ENCODE assay signal across 8 cellular contexts in genomic region chr1:101238041-101238515, GRCh38. TPM values are rescaled to one million over a fixed set of nuclear protein-coding genes. Genes with fewer than 3 reads are reported as not detected.
DNase-seq lines count a peak whose midpoint lies in the region; TF ChIP-seq lines count a peak whose summit lies in the region.

No MANE protein-coding gene starts in this region.

- H3K9me3 Mint-ChIP-seq in endothelial cell (ENCODE audit: unreplicated experiment), result no peaks in the 10 kb centered on the region

- H3K4me3 Mint-ChIP-seq in endothelial cell (ENCODE audit: unreplicated experiment), result peak overlapping the region; percentile 100

- H3K36me3 Mint-ChIP-seq in endothelial cell (ENCODE audit: low read depth, unreplicated experiment), result peaks cover 44% of the 10 kb centered on the region

- peaks cover 61% of the 10 kb centered on the region for H3K4me1 Mint-ChIP-seq in endothelial cell (ENCODE audit: unreplicated experiment)

- H3K27me3 Mint-ChIP-seq in endothelial cell (ENCODE audit: unreplicated experiment), result peaks cover 24% of the 10 kb centered on the region

- no peak for TF ChIP-seq CTCF in endothelial cell (IDR thresholded peaks at IDR 0.05; ENCODE audit: unreplicated experiment)

- DNase-seq in NCI-H82 (lab: John Stamatoyannopoulos, UW), result peak; percentile 55
- no peak for DNase-seq in NCI-H82 treated with DMSO at 0.1 percent for 48 hours (lab: John Stamatoyannopoulos, UW; ENCODE audit: unreplicated experiment)
- DNase-seq in activated CD4-positive, alpha-beta T cell treated with anti-CD3 and anti-CD28 coated beads, Interleukin-2, amount 50 U/mL, for 4 hours, result peak; percentile 69 to 78
- no peak for DNase-seq in endothelial cell (ENCODE audit: low spot score)
- DNase-seq in retina, result peak; percentile 23
- no peak for DNase-seq in medulla oblongata (ENCODE audit: extremely low spot score)
- no peak for DNase-seq in NCI-H2081 treated with DMSO at 0.1 percent for 48 hours (lab: John Stamatoyannopoulos, UW)
- DNase-seq in SIG-M5 treated with dmso at 0.1 percent for 504 hours (lab: John Stamatoyannopoulos, UW; ENCODE audit: unreplicated experiment), result no peak

- peak overlapping the region; percentile 98 for H3K27ac Mint-ChIP-seq in endothelial cell (ENCODE audit: unreplicated experiment)

RNA-seq across cellular contexts. Expression of gene S1PR1, which starts 1.3 kb away (rescaled TPM):
- total RNA-seq in endothelial cell (ENCODE audit: unreplicated experiment), result 79.1 TPM

Comparison
In these comparisons a context has a peak if more than half of its experiments do, and no peak if none do; other contexts are left out.
1. DNase-seq: peak in NCI-H82 (single experiment), activated CD4-positive, alpha-beta T cell treated with anti-CD3 and anti-CD28 coated beads, Interleukin-2, amount 50 U/mL, for 4 hours (2 of 2) and retina (single experiment); none in NCI-H82 treated with DMSO at 0.1 percent for 48 hours (single experiment), endothelial cell (single experiment), medulla oblongata (single experiment), NCI-H2081 treated with DMSO at 0.1 percent for 48 hours (single experiment) and SIG-M5 treated with dmso at 0.1 percent for 504 hours (single experiment).